In the genomic region with DNA sequence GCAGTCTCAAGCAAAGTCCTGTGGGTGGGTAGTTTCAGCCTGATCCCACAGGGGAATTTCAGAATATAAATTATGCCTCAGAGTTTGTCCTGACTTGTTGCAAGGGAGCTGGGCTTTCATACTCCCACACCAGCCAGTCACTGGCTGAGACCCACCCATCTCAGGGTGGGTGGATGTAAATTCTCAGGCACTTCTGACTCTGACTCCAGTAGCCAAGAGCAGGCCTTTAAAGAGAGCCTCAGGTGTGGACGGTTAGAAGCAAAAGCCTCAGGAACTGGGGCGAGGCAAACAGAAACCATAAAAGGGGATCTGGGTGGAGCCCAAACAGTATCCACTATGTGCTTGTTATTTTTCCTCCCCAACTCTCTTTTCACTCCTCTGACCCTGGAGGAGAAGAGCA, we compare ENCODE assay signal across 11 cellular contexts. TPM values are rescaled to one million over a fixed set of nuclear protein-coding genes. Genes with fewer than 3 reads are reported as not detected.
DNase-seq lines count a peak whose midpoint lies in the region; ATAC-seq and TF ChIP-seq lines count a peak whose summit lies in the region.
"Had no signal": no experiment of that assay in that cellular context is flagged by ENCODE, and none has a peak within 500 bp of the region (broad histone marks: within the 10 kb centered on the region; RNA-seq: fewer than 3 reads in every experiment).

No MANE protein-coding gene starts in this region.

- no peak overlapping the region for H3K4me3 ChIP-seq in spleen
- H3K4me3 ChIP-seq in tibial artery, result no peak overlapping the region

- no peak overlapping the region for H3K4me3 Mint-ChIP-seq in activated naive CD4-positive, alpha-beta T cell treated with anti-CD3 and anti-CD28 coated beads, Interleukin-2, amount 10 ng/mL, durations not matched to agents 7 days and 5 days
- peak overlapping the region in 1 of 4 donors; percentile 82 for H3K4me3 Mint-ChIP-seq in IgD-negative memory B cell

- H3K36me3 ChIP-seq in spleen, result no peaks in the 10 kb centered on the region
- H3K36me3 ChIP-seq in tibial artery, result no peaks in the 10 kb centered on the region

- H3K4me1 Mint-ChIP-seq in activated naive CD4-positive, alpha-beta T cell treated with anti-CD3 and anti-CD28 coated beads, Interleukin-2, amount 10 ng/mL, durations not matched to agents 7 days and 5 days, result peaks cover 10% of the 10 kb centered on the region
- H3K4me1 Mint-ChIP-seq in IgD-negative memory B cell, result peaks cover 16 to 23% (median 17%) of the 10 kb centered on the region in 3 donors

- peaks cover 12% of the 10 kb centered on the region for H3K9me3 Mint-ChIP-seq in activated naive CD4-positive, alpha-beta T cell treated with anti-CD3 and anti-CD28 coated beads, Interleukin-2, amount 10 ng/mL, durations not matched to agents 7 days and 5 days
- peaks cover 0 to 16% (median 8%) of the 10 kb centered on the region in 3 donors for H3K9me3 Mint-ChIP-seq in IgD-negative memory B cell

- TF ChIP-seq CTCF in spleen (IDR thresholded peaks at IDR 0.05 in 8 of 11, conservative IDR thresholded peaks at IDR 0.05 in 3 of 11) (no peak), tibial artery (IDR thresholded peaks at IDR 0.05) (no peak)

- no peak overlapping the region for H3K27ac ChIP-seq in spleen
- H3K27ac ChIP-seq in tibial artery, result no peak overlapping the region

- H3K27me3 ChIP-seq in spleen (replicated peaks in 1 of 7) (no peaks in the 10 kb centered on the region), tibial artery (no peaks in the 10 kb centered on the region)

- peak; percentile 13 for DNase-seq in activated naive CD4-positive, alpha-beta T cell treated with Interleukin-2 at 50 U/mL for 16 hours
- no peak for DNase-seq in activated naive CD4-positive, alpha-beta T cell treated with anti-CD3 and anti-CD28 coated beads, Interleukin-2, amount 10 ng/mL, durations not matched to agents 7 days and 5 days
- DNase-seq in spleen (peak; percentile 4), NCI-H526 treated with DMSO at 0.1 percent for 48 hours (lab: John Stamatoyannopoulos, UW) (no peak), tibial artery (no peak), middle frontal gyrus (ENCODE audit: extremely low spot score, low spot score) (no peak)
- DNase-seq: effector memory CD4-positive, alpha-beta T cell; NCI-H2029; nucleus accumbens had no signal

- peak; percentile 85 for ATAC-seq in GM21825 (IDR thresholded peaks at IDR 0.05; ENCODE audit: unreplicated experiment)

- peaks cover 3% of the 10 kb centered on the region for H3K27me3 Mint-ChIP-seq in activated naive CD4-positive, alpha-beta T cell treated with anti-CD3 and anti-CD28 coated beads, Interleukin-2, amount 10 ng/mL, durations not matched to agents 7 days and 5 days
- H3K27me3 Mint-ChIP-seq in IgD-negative memory B cell, result no peaks in the 10 kb centered on the region

- H3K4me1 ChIP-seq in spleen (peaks cover 0 to 14% (median 2%) of the 10 kb centered on the region in 6 donors), tibial artery (no peaks in the 10 kb centered on the region)

- CTCF ChIA-PET in activated naive CD4-positive, alpha-beta T cell treated with anti-CD3 and anti-CD28 coated beads, Interleukin-2, amount 10 ng/mL, durations not matched to agents 7 days and 5 days (lab: Charles Lee), result interaction anchor here (1.8 to 1.9 kb wide), 2 partner anchors 123 to 126 kb away, joined by 6 to 9 read pairs; no protein-coding TSS in a partner anchor

- TF ChIP-seq POLR2A in spleen (IDR thresholded peaks at IDR 0.05), result no peak

- peaks cover 0 to 14% (median 9%) of the 10 kb centered on the region in 8 donors for H3K9me3 ChIP-seq in spleen
- no peaks in the 10 kb centered on the region for H3K9me3 ChIP-seq in tibial artery

- intact Hi-C loops in spleen (cut with DNase I; ENCODE audit: low total_unique reads) (no loop called here), tibial artery (cut with DNase I; ENCODE audit: low total_unique reads) (no loop called here)

- 18 to 38% (median 19%) methylated on average over 2 of the region's 2 CpGs for WGBS in spleen, 5 donors

- H3K27ac Mint-ChIP-seq in activated naive CD4-positive, alpha-beta T cell treated with anti-CD3 and anti-CD28 coated beads, Interleukin-2, amount 10 ng/mL, durations not matched to agents 7 days and 5 days, result no peak overlapping the region
- H3K27ac Mint-ChIP-seq in IgD-negative memory B cell, result peak overlapping the region; percentile 24 to 85 (median 31)

- H3K36me3 Mint-ChIP-seq in activated naive CD4-positive, alpha-beta T cell treated with anti-CD3 and anti-CD28 coated beads, Interleukin-2, amount 10 ng/mL, durations not matched to agents 7 days and 5 days, result peaks cover 12% of the 10 kb centered on the region
- H3K36me3 Mint-ChIP-seq in IgD-negative memory B cell, result peaks cover 13% of the 10 kb centered on the region

RNA-seq across cellular contexts. Expression of a gene that starts 28.6 kb away (rescaled TPM):
- polyA plus RNA-seq in IgD-negative memory B cell (31.0 TPM), spleen (10 to 100 TPM in 1 of 3 donors, 1 to 10 TPM in 2; 7.5 to 14.5 (median 8.3) TPM)
- total RNA-seq in spleen, result 10 to 100 TPM; 40.6 to 72.1 (median 64.5) TPM

Comparison
In these comparisons a context has a peak if more than half of its experiments do, and no peak if none do; other contexts are left out.
1. DNase-seq: peak in activated naive CD4-positive, alpha-beta T cell treated with Interleukin-2 at 50 U/mL for 16 hours (single experiment) and spleen (single experiment); none in activated naive CD4-positive, alpha-beta T cell treated with anti-CD3 and anti-CD28 coated beads, Interleukin-2, amount 10 ng/mL, durations not matched to agents 7 days and 5 days (single experiment), NCI-H526 treated with DMSO at 0.1 percent for 48 hours (single experiment), tibial artery (0 of 2) and middle frontal gyrus (single experiment).